Comparison of ENCODE assay signal across 36 cellular contexts in genomic region chr4:14552119-14552518, GRCh38.
"Had no signal": no experiment of that assay in that cellular context is flagged by ENCODE, and none has a peak within 500 bp of the region (broad histone marks: within the 10 kb centered on the region; RNA-seq: fewer than 3 reads in every experiment).

No MANE protein-coding gene starts in this region.

- H3K27me3 ChIP-seq: adrenal gland, ascending aorta, body of pancreas, brain microvascular endothelial cell, breast epithelium, cardiac muscle cell had no signal

- H3K9me3 ChIP-seq: adrenal gland, ascending aorta, body of pancreas, breast epithelium had no signal

- H3K36me3 Mint-ChIP-seq: activated naive CD4-positive, alpha-beta T cell treated with anti-CD3 and anti-CD28 coated beads, Interleukin-2, amount 10 ng/mL, durations not matched to agents 7 days and 5 days; activated naive CD4-positive, alpha-beta T cell treated with anti-CD3 and anti-CD28 coated beads, Interleukin-2, amount 50 U/mL, for 24 hours; activated naive CD4-positive, alpha-beta T cell treated with anti-CD3 and anti-CD28 coated beads, Interleukin-2, amount 50 U/mL, for 72 hours; activated naive CD8-positive, alpha-beta T cell; activated naive CD8-positive, alpha-beta T cell treated with anti-CD3 and anti-CD28 coated beads for 36 hours; activated naive CD8-positive, alpha-beta T cell treated with anti-CD3 and anti-CD28 coated beads, Interleukin-2, amount 10 ng/mL, durations not matched to agents 7 days and 5 days; brain had no signal

- ATAC-seq: activated naive CD4-positive, alpha-beta T cell treated with anti-CD3 and anti-CD28 coated beads, Interleukin-2, amount 50 U/mL, for 72 hours; activated naive CD8-positive, alpha-beta T cell treated with anti-CD3 and anti-CD28 coated beads, Interleukin-2, amount 50 U/mL, for 24 hours; activated T-cell treated with anti-CD3 and anti-CD28 coated beads, Interleukin-2, amount 50 U/mL, for 4 hours; activated T-cell treated with anti-CD3 and anti-CD28 coated beads, Interleukin-2, amount 50 U/mL, for 72 hours; activated T-helper 17 cell treated with anti-CD3 and anti-CD28 coated beads, Interleukin-2, amount 50 U/mL, for 72 hours; body of pancreas had no signal

- H3K9me3 Mint-ChIP-seq: activated naive CD4-positive, alpha-beta T cell treated with anti-CD3 and anti-CD28 coated beads, Interleukin-2, amount 10 ng/mL, durations not matched to agents 7 days and 5 days; activated naive CD8-positive, alpha-beta T cell treated with anti-CD3 and anti-CD28 coated beads, Interleukin-2, amount 10 ng/mL, durations not matched to agents 7 days and 5 days; activated T-cell treated with anti-CD3 and anti-CD28 coated beads, Interleukin-2, amount 50 U/mL, for 24 hours; activated T-cell treated with anti-CD3 and anti-CD28 coated beads, Interleukin-2, amount 50 U/mL, for 4 hours; activated T-cell treated with anti-CD3 and anti-CD28 coated beads, Interleukin-2, amount 50 U/mL, for 72 hours; activated T-helper 2 cell treated with anti-CD3 and anti-CD28 coated beads, Interferon-gamma antibody, Interleukin-2, Interleukin-4, amounts not matched to agents 10 μg/mL and 5 μg/mL and 100 μg/mL, durations not matched to agents 14 hours and 24 hours and 36 hours had no signal

- H3K4me3 Mint-ChIP-seq: activated naive CD4-positive, alpha-beta T cell treated with anti-CD3 and anti-CD28 coated beads for 36 hours; activated naive CD4-positive, alpha-beta T cell treated with anti-CD3 and anti-CD28 coated beads, Interleukin-2, amount 10 ng/mL, durations not matched to agents 7 days and 5 days; activated naive CD4-positive, alpha-beta T cell treated with anti-CD3 and anti-CD28 coated beads, Interleukin-2, amount 50 U/mL, for 24 hours; activated naive CD8-positive, alpha-beta T cell; activated naive CD8-positive, alpha-beta T cell treated with anti-CD3 and anti-CD28 coated beads for 36 hours; activated naive CD8-positive, alpha-beta T cell treated with anti-CD3 and anti-CD28 coated beads, Interleukin-2, amount 10 ng/mL, durations not matched to agents 7 days and 5 days; activated naive CD8-positive, alpha-beta T cell treated with anti-CD3 and anti-CD28 coated beads, Interleukin-2, amount 50 U/mL, for 24 hours; activated T-cell treated with anti-CD3 and anti-CD28 coated beads, Interleukin-2, amount 50 U/mL, for 24 hours; activated T-cell treated with anti-CD3 and anti-CD28 coated beads, Interleukin-2, amount 50 U/mL, for 4 hours; activated T-cell treated with anti-CD3 and anti-CD28 coated beads, Interleukin-2, amount 50 U/mL, for 72 hours; activated T-helper 1 cell treated with anti-CD3 and anti-CD28 coated beads, Interleukin-12 subunit alpha, Interleukin-12 subunit beta, Interleukin-2, Interleukin-4 antibody, amounts not matched to agents 30 ng/mL and 10 ng/mL and 1 ng/mL, durations not matched to agents 14 hours and 24 hours and 36 hours; activated T-helper 17 cell treated with anti-CD3 and anti-CD28 coated beads, Interleukin-2, amount 50 U/mL, for 72 hours; brain; central memory CD8-positive, alpha-beta T cell had no signal

- H3K36me3 ChIP-seq: adrenal gland, ascending aorta, brain microvascular endothelial cell, breast epithelium, cardiac muscle cell had no signal

- DNase-seq: activated effector memory CD4-positive, alpha-beta T cell treated with anti-CD3 and anti-CD28 coated beads, Interleukin-2, amount 50 U/mL, for 16 hours; activated effector memory CD4-positive, alpha-beta T cell treated with Interleukin-2 at 50 U/mL for 16 hours; activated gamma-delta T cell; activated gamma-delta T cell treated with Interleukin-2 at 50 U/mL for 16 hours; activated naive CD4-positive, alpha-beta T cell; activated naive CD4-positive, alpha-beta T cell treated with anti-CD3 and anti-CD28 coated beads for 36 hours; activated naive CD4-positive, alpha-beta T cell treated with anti-CD3 and anti-CD28 coated beads, Interleukin-2, amount 10 ng/mL, durations not matched to agents 7 days and 5 days; activated naive CD4-positive, alpha-beta T cell treated with anti-CD3 and anti-CD28 coated beads, Interleukin-2, amount 50 U/mL, for 16 hours; activated naive CD4-positive, alpha-beta T cell treated with Interleukin-2 at 50 U/mL for 16 hours; activated naive CD8-positive, alpha-beta T cell treated with anti-CD3 and anti-CD28 coated beads for 36 hours; activated naive CD8-positive, alpha-beta T cell treated with anti-CD3 and anti-CD28 coated beads, Interleukin-2, amount 10 ng/mL, durations not matched to agents 7 days and 5 days; activated naive CD8-positive, alpha-beta T cell treated with anti-CD3 and anti-CD28 coated beads, Interleukin-2, amount 50 U/mL, for 24 hours; activated T-cell treated with anti-CD3 and anti-CD28 coated beads, Interleukin-2, amount 50 U/mL, for 1 hour; activated T-cell treated with anti-CD3 and anti-CD28 coated beads, Interleukin-2, amount 50 U/mL, for 24 hours; activated T-cell treated with anti-CD3 and anti-CD28 coated beads, Interleukin-2, amount 50 U/mL, for 4 hours; activated T-cell treated with anti-CD3 and anti-CD28 coated beads, Interleukin-2, amount 50 U/mL, for 48 hours; activated T-cell treated with anti-CD3 and anti-CD28 coated beads, Interleukin-2, amount 50 U/mL, for 72 hours; adrenal gland; amniotic stem cell; amygdala; aorta; body of pancreas; brain microvascular endothelial cell; central memory CD4-positive, alpha-beta T cell; cerebellar nuclear complex had no signal

- H3K27ac ChIP-seq: adrenal gland, ascending aorta, body of pancreas, brain microvascular endothelial cell, breast epithelium, cardiac muscle cell had no signal

- H3K4me3 ChIP-seq: adrenal gland, ascending aorta, body of pancreas, breast epithelium, cardiac muscle cell had no signal

- H3K27me3 Mint-ChIP-seq: activated naive CD4-positive, alpha-beta T cell treated with anti-CD3 and anti-CD28 coated beads, Interleukin-2, amount 10 ng/mL, durations not matched to agents 7 days and 5 days; activated naive CD4-positive, alpha-beta T cell treated with anti-CD3 and anti-CD28 coated beads, Interleukin-2, amount 50 U/mL, for 24 hours; activated naive CD8-positive, alpha-beta T cell treated with anti-CD3 and anti-CD28 coated beads for 36 hours; activated naive CD8-positive, alpha-beta T cell treated with anti-CD3 and anti-CD28 coated beads, Interleukin-2, amount 10 ng/mL, durations not matched to agents 7 days and 5 days; activated naive CD8-positive, alpha-beta T cell treated with anti-CD3 and anti-CD28 coated beads, Interleukin-2, amount 50 U/mL, for 24 hours; activated T-cell treated with anti-CD3 and anti-CD28 coated beads, Interleukin-2, amount 50 U/mL, for 24 hours; activated T-helper 17 cell treated with anti-CD3 and anti-CD28 coated beads, Interleukin-2, amount 50 U/mL, for 72 hours; central memory CD8-positive, alpha-beta T cell had no signal

- H3K4me1 Mint-ChIP-seq: activated naive CD4-positive, alpha-beta T cell treated with anti-CD3 and anti-CD28 coated beads, Interleukin-2, amount 10 ng/mL, durations not matched to agents 7 days and 5 days; activated naive CD4-positive, alpha-beta T cell treated with anti-CD3 and anti-CD28 coated beads, Interleukin-2, amount 50 U/mL, for 24 hours; activated naive CD8-positive, alpha-beta T cell treated with anti-CD3 and anti-CD28 coated beads for 36 hours; activated naive CD8-positive, alpha-beta T cell treated with anti-CD3 and anti-CD28 coated beads, Interleukin-2, amount 10 ng/mL, durations not matched to agents 7 days and 5 days; activated naive CD8-positive, alpha-beta T cell treated with anti-CD3 and anti-CD28 coated beads, Interleukin-2, amount 50 U/mL, for 24 hours; activated T-helper 17 cell treated with anti-CD3 and anti-CD28 coated beads, Interleukin-2, amount 50 U/mL, for 72 hours; central memory CD8-positive, alpha-beta T cell had no signal

- H3K27ac Mint-ChIP-seq: activated naive CD4-positive, alpha-beta T cell treated with anti-CD3 and anti-CD28 coated beads for 36 hours; activated naive CD4-positive, alpha-beta T cell treated with anti-CD3 and anti-CD28 coated beads, Interleukin-2, amount 10 ng/mL, durations not matched to agents 7 days and 5 days; activated naive CD4-positive, alpha-beta T cell treated with anti-CD3 and anti-CD28 coated beads, Interleukin-2, amount 50 U/mL, for 24 hours; activated naive CD4-positive, alpha-beta T cell treated with anti-CD3 and anti-CD28 coated beads, Interleukin-2, amount 50 U/mL, for 72 hours; activated naive CD8-positive, alpha-beta T cell; activated naive CD8-positive, alpha-beta T cell treated with anti-CD3 and anti-CD28 coated beads for 36 hours; activated naive CD8-positive, alpha-beta T cell treated with anti-CD3 and anti-CD28 coated beads, Interleukin-2, amount 10 ng/mL, durations not matched to agents 7 days and 5 days; activated naive CD8-positive, alpha-beta T cell treated with anti-CD3 and anti-CD28 coated beads, Interleukin-2, amount 50 U/mL, for 24 hours; activated T-cell treated with anti-CD3 and anti-CD28 coated beads, Interleukin-2, amount 50 U/mL, for 24 hours; activated T-cell treated with anti-CD3 and anti-CD28 coated beads, Interleukin-2, amount 50 U/mL, for 72 hours; activated T-helper 1 cell treated with anti-CD3 and anti-CD28 coated beads, Interleukin-12 subunit alpha, Interleukin-12 subunit beta, Interleukin-2, Interleukin-4 antibody, amounts not matched to agents 30 ng/mL and 10 ng/mL and 1 ng/mL, durations not matched to agents 14 hours and 24 hours and 36 hours; activated T-helper 17 cell treated with anti-CD3 and anti-CD28 coated beads, Interleukin-2, amount 50 U/mL, for 72 hours; activated T-helper 2 cell treated with anti-CD3 and anti-CD28 coated beads, Interferon-gamma antibody, Interleukin-2, Interleukin-4, amounts not matched to agents 10 μg/mL and 5 μg/mL and 100 μg/mL, durations not matched to agents 14 hours and 24 hours and 36 hours had no signal

- H3K4me1 ChIP-seq: adrenal gland, ascending aorta, body of pancreas, breast epithelium had no signal
